In the genomic region with DNA sequence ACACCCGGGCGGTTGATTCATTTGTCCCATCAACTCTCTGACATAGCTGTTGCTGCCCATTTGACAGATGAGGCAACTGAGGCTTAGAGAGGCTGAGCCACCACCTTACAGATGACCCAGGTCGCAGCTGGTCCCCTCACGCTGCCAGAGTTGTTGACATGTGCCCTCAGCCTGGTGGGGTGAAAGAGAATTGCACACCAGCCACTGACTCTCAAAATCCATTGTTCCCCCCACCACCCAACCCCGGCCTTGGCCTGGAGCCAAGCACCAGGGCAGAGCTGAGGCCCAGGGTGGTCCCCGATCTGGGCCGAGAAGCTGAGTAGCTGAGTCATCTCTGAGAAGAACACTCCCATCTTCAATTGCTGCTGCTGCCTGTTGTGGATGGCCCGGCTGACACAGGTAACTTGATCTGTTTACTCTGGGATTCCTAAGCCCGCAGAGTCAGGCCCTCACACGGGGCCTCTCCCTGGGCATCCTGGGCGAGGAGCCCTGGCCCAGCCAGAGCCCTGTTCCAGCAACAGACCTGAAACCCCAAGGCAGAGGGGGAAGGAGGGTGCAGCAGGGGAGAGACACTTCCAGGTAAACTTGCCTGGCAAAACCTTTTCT, we compare ENCODE assay signal across 9 cellular contexts. TPM values are rescaled to one million over a fixed set of nuclear protein-coding genes. Genes with fewer than 3 reads are reported as not detected.
DNase-seq lines count a peak whose midpoint lies in the region; ATAC-seq, FAIRE-seq and TF ChIP-seq lines count a peak whose summit lies in the region.
"Had no signal": no experiment of that assay in that cellular context is flagged by ENCODE, and none has a peak within 500 bp of the region (broad histone marks: within the 10 kb centered on the region; RNA-seq: fewer than 3 reads in every experiment).

No MANE protein-coding gene starts in this region.

- no peak overlapping the region for H2BK12ac ChIP-seq in mesenchymal stem cell (ENCODE audit: low read length in 2 of 2)

- H3K4ac ChIP-seq in mesenchymal stem cell (ENCODE audit: low read depth in 1 of 2, low read length in 2 of 2) = peak overlapping the region in 1 of 2 experiments; percentile 51

- 40% methylated on average over 11 of the region's 11 CpGs for WGBS in mesenchymal stem cell

- peak overlapping the region; percentile 29 for H3K4me2 ChIP-seq in astrocyte (ENCODE audit: low read length)
- H3K4me2 ChIP-seq in mesenchymal stem cell (ENCODE audit: low read length, poor library complexity, severe bottlenecking) = no peak overlapping the region

- no peak overlapping the region for H2AK5ac ChIP-seq in mesenchymal stem cell (ENCODE audit: low read length, severe bottlenecking)

- H3K4me1 ChIP-seq in astrocyte (ENCODE audit: insufficient read depth, low read length) = peaks cover 6% of the 10 kb centered on the region
- peaks cover 18% of the 10 kb centered on the region for H3K4me1 ChIP-seq in mesenchymal stem cell (ENCODE audit: control insufficient read depth, insufficient read depth, low read depth, low read length)

- H2AFZ ChIP-seq in astrocyte (ENCODE audit: low read depth, low read length) (no peak overlapping the region), mesenchymal stem cell (ENCODE audit: low read depth, low read length) (no peak overlapping the region)

- H4K91ac ChIP-seq in mesenchymal stem cell (ENCODE audit: low read length) = no peak overlapping the region

- no peaks in the 10 kb centered on the region for H3K36me3 ChIP-seq in astrocyte (ENCODE audit: insufficient read depth, low read length)
- H3K36me3 ChIP-seq in mesenchymal stem cell (ENCODE audit: control insufficient read depth in 1 of 2, insufficient read depth in 2 of 2, low read depth in 1 of 2, low read length in 2 of 2) = no peaks in the 10 kb centered on the region

- peaks cover 20% of the 10 kb centered on the region for H3K79me1 ChIP-seq in mesenchymal stem cell (replicated peaks; ENCODE audit: low read length, poor library complexity, severe bottlenecking)

- TF ChIP-seq CTCF in astrocyte (IDR thresholded peaks at IDR 0.05; ENCODE audit: insufficient read depth, low read depth, low read length) = no peak

- peaks cover 39% of the 10 kb centered on the region for H4K20me1 ChIP-seq in astrocyte (ENCODE audit: insufficient read depth, low read length)

- H3K79me2 ChIP-seq in astrocyte (ENCODE audit: insufficient read depth, low read length) = no peaks in the 10 kb centered on the region

- DNase-seq in DMS53 treated with DMSO at 0.1 percent for 48 hours (lab: John Stamatoyannopoulos, UW; ENCODE audit: unreplicated experiment) (peak; percentile 98), NCI-H146 treated with DMSO at 0.1 percent for 48 hours (lab: John Stamatoyannopoulos, UW; ENCODE audit: unreplicated experiment) (peak; percentile 74), astrocyte (ENCODE audit: low read depth) (peak; percentile 69), mesenchymal stem cell (peak; percentile 29), activated gamma-delta T cell (lab: John Stamatoyannopoulos, UW) (no peak), T-helper 2 cell (no peak)
- DNase-seq in activated naive CD4-positive, alpha-beta T cell treated with anti-CD3 and anti-CD28 coated beads, Interleukin-2, amount 50 U/mL, for 72 hours (ENCODE audit: low spot score in 2 of 2) = no peak

- peak overlapping the region in 1 of 2 experiments; percentile 75 for H3K14ac ChIP-seq in mesenchymal stem cell (ENCODE audit: low read length in 2 of 2)

- H3K36me3 Mint-ChIP-seq in astrocyte (ENCODE audit: low read depth, unreplicated experiment) = peaks cover 4% of the 10 kb centered on the region
- no peaks in the 10 kb centered on the region for H3K36me3 Mint-ChIP-seq in activated naive CD4-positive, alpha-beta T cell treated with anti-CD3 and anti-CD28 coated beads, Interleukin-2, amount 50 U/mL, for 72 hours

- H3K9me3 ChIP-seq in astrocyte (ENCODE audit: insufficient read depth, low read depth, low read length) = no peaks in the 10 kb centered on the region
- no peaks in the 10 kb centered on the region for H3K9me3 ChIP-seq in mesenchymal stem cell (ENCODE audit: control insufficient read depth, low read length)

- H3K18ac ChIP-seq in mesenchymal stem cell (ENCODE audit: low read depth in 1 of 2, low read length in 2 of 2) = peak overlapping the region in 1 of 2 experiments; percentile 11

- H3K27ac ChIP-seq in astrocyte (ENCODE audit: low read depth, low read length) = no peak overlapping the region
- H3K27ac ChIP-seq in mesenchymal stem cell (ENCODE audit: low read length, poor library complexity, severe bottlenecking) = no peak overlapping the region

- H3K27me3 Mint-ChIP-seq in astrocyte (ENCODE audit: low read depth, unreplicated experiment) = no peaks in the 10 kb centered on the region

- no peak overlapping the region for H3K4me3 ChIP-seq in astrocyte (ENCODE audit: insufficient read depth, low read depth, low read length)
- H3K4me3 ChIP-seq in mesenchymal stem cell (ENCODE audit: insufficient read depth in 1 of 2, low read depth in 1 of 2, low read length in 2 of 2) = no peak overlapping the region

- peaks cover 12% of the 10 kb centered on the region for H3K4me1 Mint-ChIP-seq in astrocyte (ENCODE audit: low read depth, unreplicated experiment)

- H4K8ac ChIP-seq in mesenchymal stem cell (ENCODE audit: low read length) = peak overlapping the region; percentile 37

- no peak overlapping the region for H2BK120ac ChIP-seq in mesenchymal stem cell (ENCODE audit: low read depth, low read length)

- H2BK15ac ChIP-seq in mesenchymal stem cell (ENCODE audit: low read depth, poor library complexity, severe bottlenecking) = no peak overlapping the region

- H3K4me3 Mint-ChIP-seq in astrocyte (ENCODE audit: unreplicated experiment) = no peak overlapping the region

- H3K27me3 ChIP-seq in astrocyte (ENCODE audit: insufficient read depth, low read length) = no peaks in the 10 kb centered on the region
- H3K27me3 ChIP-seq in mesenchymal stem cell (ENCODE audit: control insufficient read depth in 1 of 2, insufficient read depth in 1 of 2, low read length in 2 of 2) = peaks cover 0 to 5% of the 10 kb centered on the region in 2 experiments

- no peaks in the 10 kb centered on the region for H3K9me3 Mint-ChIP-seq in astrocyte (ENCODE audit: unreplicated experiment)
- no peaks in the 10 kb centered on the region for H3K9me3 Mint-ChIP-seq in activated naive CD4-positive, alpha-beta T cell treated with anti-CD3 and anti-CD28 coated beads, Interleukin-2, amount 50 U/mL, for 72 hours

- no peak for FAIRE-seq in astrocyte (lab: Jason Lieb, UNC)
- FAIRE-seq: endometrium had no signal

- H3K27ac Mint-ChIP-seq in astrocyte (ENCODE audit: unreplicated experiment) = peak overlapping the region; percentile 69
- peak overlapping the region in 1 of 2 donors; percentile 0 for H3K27ac Mint-ChIP-seq in activated naive CD4-positive, alpha-beta T cell treated with anti-CD3 and anti-CD28 coated beads, Interleukin-2, amount 50 U/mL, for 72 hours

- H3K23ac ChIP-seq in mesenchymal stem cell (ENCODE audit: low read length in 2 of 2) = no peak overlapping the region

- no peak overlapping the region for H3K9ac ChIP-seq in astrocyte (ENCODE audit: low read length)
- no peak overlapping the region for H3K9ac ChIP-seq in mesenchymal stem cell (ENCODE audit: low read length)

- no peak for ATAC-seq in activated naive CD4-positive, alpha-beta T cell treated with anti-CD3 and anti-CD28 coated beads, Interleukin-2, amount 50 U/mL, for 72 hours
- no peak for ATAC-seq in GM18909 (IDR thresholded peaks at IDR 0.05; ENCODE audit: poor library complexity, unreplicated experiment)

- no peak overlapping the region for H2BK5ac ChIP-seq in mesenchymal stem cell (ENCODE audit: low read depth, low read length, poor library complexity, severe bottlenecking)

RNA-seq across cellular contexts. Expression of a gene that starts 27.5 kb away (rescaled TPM):
- total RNA-seq in astrocyte = not detected in 2 replicates
- polyA plus RNA-seq in mesenchymal stem cell (2013, experiment 1 of 2) = not detected
- not detected for polyA plus RNA-seq in mesenchymal stem cell (2013, experiment 2 of 2)
- total RNA-seq in activated naive CD4-positive, alpha-beta T cell treated with anti-CD3 and anti-CD28 coated beads, Interleukin-2, amount 50 U/mL, for 72 hours = 10 to 100 TPM; 20.8 to 30.6 TPM

Comparison
In these comparisons a context has a peak if more than half of its experiments do, and no peak if none do; other contexts are left out.
1. DNase-seq: peak in DMS53 treated with DMSO at 0.1 percent for 48 hours (single experiment), NCI-H146 treated with DMSO at 0.1 percent for 48 hours (single experiment), astrocyte (single experiment) and mesenchymal stem cell (single experiment); none in activated gamma-delta T cell (single experiment), activated naive CD4-positive, alpha-beta T cell treated with anti-CD3 and anti-CD28 coated beads, Interleukin-2, amount 50 U/mL, for 72 hours (0 of 2) and T-helper 2 cell (0 of 5).
2. RNA of a gene that starts 27.5 kb away (total RNA-seq): 20.8 to 30.6 TPM in activated naive CD4-positive, alpha-beta T cell treated with anti-CD3 and anti-CD28 coated beads, Interleukin-2, amount 50 U/mL, for 72 hours; not detected in astrocyte; every median in the first group is over 10 times any median in the second.